Comparison of ENCODE assay signal across 8 cellular contexts in the genomic region with DNA sequence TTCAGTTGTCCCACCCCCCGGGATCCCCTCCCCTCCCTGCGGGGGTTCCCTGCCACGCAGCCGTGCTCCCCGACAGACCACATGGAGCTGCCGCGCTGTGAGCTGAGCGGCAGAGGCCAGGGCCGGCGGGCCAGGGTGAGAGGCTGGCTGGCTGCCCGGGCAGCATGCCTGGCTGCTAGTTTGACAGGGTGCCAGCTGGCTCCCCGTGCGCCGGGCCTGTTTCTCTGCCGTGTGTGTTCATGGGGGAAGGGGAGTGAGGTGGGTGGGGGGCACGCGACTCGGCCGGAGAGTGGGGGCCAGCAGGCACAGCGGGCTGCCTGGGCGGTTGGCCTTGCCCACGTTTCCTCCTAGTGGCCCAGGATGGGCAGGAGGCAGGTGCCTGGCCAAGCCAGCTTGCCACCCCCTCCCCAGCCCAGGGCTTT. TPM values are rescaled to one million over a fixed set of nuclear protein-coding genes. Genes with fewer than 3 reads are reported as not detected.
DNase-seq lines count a peak whose midpoint lies in the region; ATAC-seq and TF ChIP-seq lines count a peak whose summit lies in the region.

No MANE protein-coding gene starts in this region.

- H3K4me1 ChIP-seq in vagina, result peaks cover 34% of the 10 kb centered on the region

- TF ChIP-seq CTCF in astrocyte of the spinal cord (IDR thresholded peaks at IDR 0.05; ENCODE audit: low read depth, low read length) (no peak), vagina (IDR thresholded peaks at IDR 0.05) (no peak)

- DNase-seq in COLO829 (ENCODE audit: low spot score) (peak; percentile 39), NCI-H1436 (lab: John Stamatoyannopoulos, UW) (peak; percentile 70), astrocyte of the spinal cord (ENCODE audit: low read depth, low spot score) (peak; percentile 70), kidney tubule cell (ENCODE audit: low spot score) (peak; percentile 77), vagina (ENCODE audit: extremely low spot score in 2 of 2) (no peak), epidermal melanocyte (ENCODE audit: insufficient read length, low spot score) (no peak), GDM1 (lab: John Stamatoyannopoulos, UW) (no peak)

- TF ChIP-seq POLR2A in vagina (IDR thresholded peaks at IDR 0.05), result no peak

- ATAC-seq in GM18498 (IDR thresholded peaks at IDR 0.05; ENCODE audit: unreplicated experiment), result no peak

- in situ Hi-C loops in astrocyte of the spinal cord (cut with HindIII; ENCODE audit: low sequenced_read_pairs), result no loop called here

- H3K27ac ChIP-seq in vagina, result no peak overlapping the region

- no peaks in the 10 kb centered on the region for H3K9me3 ChIP-seq in vagina

- no peaks in the 10 kb centered on the region for H3K27me3 ChIP-seq in vagina

- no peak overlapping the region for H3K4me3 ChIP-seq in astrocyte of the spinal cord (ENCODE audit: low read depth, low read length)
- H3K4me3 ChIP-seq in vagina, result peak overlapping the region; percentile 3 to 26

- H3K36me3 ChIP-seq in vagina, result no peaks in the 10 kb centered on the region

- intact Hi-C loops in vagina (cut with DNase I), result no loop called here

RNA-seq across cellular contexts. Expression of a gene that starts 34.1 kb away (rescaled TPM):
- total RNA-seq in vagina, result 9.1 TPM

Comparison
In these comparisons a context has a peak if more than half of its experiments do, and no peak if none do; other contexts are left out.
1. DNase-seq: peak in COLO829 (single experiment), NCI-H1436 (single experiment), astrocyte of the spinal cord (single experiment) and kidney tubule cell (single experiment); none in vagina (0 of 2), epidermal melanocyte (single experiment) and GDM1 (single experiment).